ENCODE assay signal across 8 cellular contexts in the genomic region with DNA sequence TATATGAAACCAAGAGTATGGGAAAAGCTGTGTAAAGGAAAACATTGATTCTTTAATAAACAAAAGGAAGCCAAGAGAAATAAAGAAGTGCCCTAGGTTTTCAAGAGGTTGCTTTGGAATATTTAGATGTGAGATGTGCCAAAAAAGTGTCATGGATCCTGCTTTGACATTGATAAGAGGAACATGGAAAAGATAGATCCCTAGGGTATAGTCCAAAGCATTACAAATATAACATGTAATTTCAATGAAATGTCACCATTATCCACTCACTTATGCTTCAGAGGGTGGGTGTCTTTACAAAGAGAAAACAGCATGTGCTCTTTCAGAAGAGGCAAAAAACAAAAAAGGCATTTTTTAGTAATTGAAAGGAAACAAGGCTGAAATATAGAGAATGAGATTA.
"Had no signal": no experiment of that assay in that cellular context is flagged by ENCODE, and none has a peak within 500 bp of the region (broad histone marks: within the 10 kb centered on the region; RNA-seq: fewer than 3 reads in every experiment).

No MANE protein-coding gene starts in this region.

- H3K36me3 ChIP-seq: HAP-1 had no signal

- H2AFZ ChIP-seq: GM23248 had no signal

- H3K9me3 ChIP-seq: HAP-1 had no signal

- FAIRE-seq: HepG2 had no signal

- DNase-seq: GM23248, GOT3, H7, HFFc6, KBM-7 had no signal

- H3K9ac ChIP-seq: GM23248 had no signal

- H3K27ac ChIP-seq: GM23248, HL-60 had no signal

- H3K4me3 ChIP-seq: GM23248, HAP-1 had no signal
